7 cellular contexts compared by ENCODE assay signal in genomic region chr12:49740277-49740676, GRCh38. TPM values are rescaled to one million over a fixed set of nuclear protein-coding genes. Genes with fewer than 3 reads are reported as not detected.
DNase-seq lines count a peak whose midpoint lies in the region; ATAC-seq and TF ChIP-seq lines count a peak whose summit lies in the region.
"Not testable (repeated sequence)": the region's sequence is repeated elsewhere in the genome, so short reads cannot be mapped to it uniquely, and the experiment has no call there.

No MANE protein-coding gene starts in this region.

- peaks cover 10 to 22% (median 17%) of the 10 kb centered on the region in 11 experiments; a peak in 20 of 22 replicates for H3K36me3 ChIP-seq in BLaER1 treated with 17β-estradiol and CSF1 and Interleukin-3, amounts not matched to agents 10 nM and 100 nM
- not testable (repeated sequence) for H3K36me3 ChIP-seq in GM23248 (ENCODE audit: low read depth); hepatocyte (replicated peaks; ENCODE audit: insufficient read depth, low read depth)
- H3K36me3 ChIP-seq in neuronal stem cell (replicated peaks in 1 of 2; ENCODE audit: control insufficient read depth in 2 of 2, insufficient read depth in 2 of 2, low read length in 2 of 2) = peaks cover 0 to 29% of the 10 kb centered on the region in 2 donors

- H3K4me1 ChIP-seq in BLaER1 treated with 17β-estradiol and CSF1 and Interleukin-3, amounts not matched to agents 10 nM and 100 nM = peaks cover 26 to 38% (median 33%) of the 10 kb centered on the region in 10 experiments
- H3K4me1 ChIP-seq in GM23248 (ENCODE audit: insufficient read depth) (peaks cover 15% of the 10 kb centered on the region), hepatocyte (ENCODE audit: insufficient read depth) (peaks cover 18% of the 10 kb centered on the region), neuronal stem cell (ENCODE audit: control insufficient read depth in 2 of 2, insufficient read depth in 1 of 2, low read depth in 1 of 2, low read length in 2 of 2) (peaks cover 2 to 16% of the 10 kb centered on the region in 2 donors)

- POLR2A ChIA-PET in RWPE1 (lab: Yijun Ruan, JAX; ENCODE audit: low non-redundant PET) = interaction anchor here (1.1 kb wide), 1 partner anchor 28 kb away, joined by 3 read pairs; no protein-coding TSS in a partner anchor
- POLR2A ChIA-PET in activated B cell treated with CpG ODN at 0.5 μM for 24 hours (lab: Charles Lee) = interaction anchor here (1.4 to 2.2 kb wide), 8 partner anchors 10 to 344 kb away, joined by 10 to 43 read pairs (median 20); partner anchors contain the start of genes BCDIN3D, PRPF40B and SMARCD1

- not testable (repeated sequence) for H2AK5ac ChIP-seq in neuronal stem cell (ENCODE audit: low read depth, low read length)

- not testable (repeated sequence) for H3K27me3 Mint-ChIP-seq in activated B cell treated with CpG ODN at 0.5 μM for 24 hours; stimulated activated memory B cell treated with anti-CD40 and anti-IgM and Interleukin-4, amounts not matched to agents 10 μg/mL and 1 μg/mL and 100 μg/mL, for 72 hours

- H3K9me3 Mint-ChIP-seq in activated B cell treated with CpG ODN at 0.5 μM for 24 hours; stimulated activated memory B cell treated with anti-CD40 and anti-IgM and Interleukin-4, amounts not matched to agents 10 μg/mL and 1 μg/mL and 100 μg/mL, for 72 hours: not testable (repeated sequence)

- H3K4me2 ChIP-seq in BLaER1 treated with 17β-estradiol and CSF1 and Interleukin-3, amounts not matched to agents 10 nM and 100 nM = peak overlapping the region in 9 of 11 experiments; percentile 44 to 71 (median 62); a peak in 13 of 22 replicates
- not testable (repeated sequence) for H3K4me2 ChIP-seq in GM23248 (ENCODE audit: unreplicated experiment); hepatocyte; neuronal stem cell (ENCODE audit: insufficient read depth, low read length, poor library complexity, severe bottlenecking)

- H3K23ac ChIP-seq in neuronal stem cell (ENCODE audit: low read depth, low read length, poor library complexity) = not testable (repeated sequence)

- H3K9me3 ChIP-seq in BLaER1 treated with 17β-estradiol and CSF1 and Interleukin-3, amounts not matched to agents 10 nM and 100 nM (replicated peaks in 1 of 11); GM23248 (ENCODE audit: low read depth); hepatocyte (ENCODE audit: low read depth); neuronal stem cell (replicated peaks in 1 of 2; ENCODE audit: control insufficient read depth in 2 of 2, insufficient read depth in 1 of 2, low read depth in 1 of 2, low read length in 2 of 2): not testable (repeated sequence)

- not testable (repeated sequence) for H3K4ac ChIP-seq in neuronal stem cell (ENCODE audit: low read length)

- DNase-seq in GM23248; RWPE1 (ENCODE audit: low spot score); activated B cell treated with CpG ODN at 0.5 μM for 24 hours; hepatocyte (ENCODE audit: low spot score); neuronal stem cell (ENCODE audit: low spot score): not testable (repeated sequence)

- H3K4me3 ChIP-seq in BLaER1 treated with 17β-estradiol and CSF1 and Interleukin-3, amounts not matched to agents 10 nM and 100 nM; GM23248; hepatocyte; neuronal stem cell (ENCODE audit: low read length in 2 of 2): not testable (repeated sequence)

- H3K4me3 Mint-ChIP-seq in activated B cell treated with CpG ODN at 0.5 μM for 24 hours; stimulated activated memory B cell treated with anti-CD40 and anti-IgM and Interleukin-4, amounts not matched to agents 10 μg/mL and 1 μg/mL and 100 μg/mL, for 72 hours: not testable (repeated sequence)

- not testable (repeated sequence) for H4K8ac ChIP-seq in neuronal stem cell (ENCODE audit: low read depth, low read length)

- H3K79me1 ChIP-seq in neuronal stem cell (ENCODE audit: low read depth, low read length) = not testable (repeated sequence)

- H3K27me3 ChIP-seq in BLaER1 treated with 17β-estradiol and CSF1 and Interleukin-3, amounts not matched to agents 10 nM and 100 nM; GM23248 (replicated peaks; ENCODE audit: insufficient read depth); hepatocyte; neuronal stem cell (ENCODE audit: control insufficient read depth in 3 of 3, insufficient read depth in 3 of 3, low read depth in 1 of 3, low read length in 3 of 3): not testable (repeated sequence)

- ATAC-seq in activated B cell treated with CpG ODN at 0.5 μM for 24 hours (ENCODE audit: low read depth); stimulated activated memory B cell treated with anti-CD40 and anti-IgM and Interleukin-4, amounts not matched to agents 10 μg/mL and 1 μg/mL and 100 μg/mL, for 72 hours: not testable (repeated sequence)

- H3K79me2 ChIP-seq in GM23248 (ENCODE audit: insufficient read depth) = peaks cover 37% of the 10 kb centered on the region
- peaks cover 34% of the 10 kb centered on the region for H3K79me2 ChIP-seq in hepatocyte

- peaks cover 43% of the 10 kb centered on the region for H3K4me1 Mint-ChIP-seq in activated B cell treated with CpG ODN at 0.5 μM for 24 hours
- H3K4me1 Mint-ChIP-seq in stimulated activated memory B cell treated with anti-CD40 and anti-IgM and Interleukin-4, amounts not matched to agents 10 μg/mL and 1 μg/mL and 100 μg/mL, for 72 hours = peaks cover 38% of the 10 kb centered on the region

- not testable (repeated sequence) for H2BK5ac ChIP-seq in neuronal stem cell (ENCODE audit: low read length)

- H3K27ac Mint-ChIP-seq in activated B cell treated with CpG ODN at 0.5 μM for 24 hours = peak overlapping the region; percentile 5
- H3K27ac Mint-ChIP-seq in stimulated activated memory B cell treated with anti-CD40 and anti-IgM and Interleukin-4, amounts not matched to agents 10 μg/mL and 1 μg/mL and 100 μg/mL, for 72 hours = peak overlapping the region; percentile 90

- not testable (repeated sequence) for H3K18ac ChIP-seq in neuronal stem cell (ENCODE audit: low read length)

- not testable (repeated sequence) for H2BK15ac ChIP-seq in neuronal stem cell (ENCODE audit: low read length)

- H3F3A ChIP-seq in GM23248 (ENCODE audit: insufficient read depth) = peaks cover 11% of the 10 kb centered on the region; the same call in 1 of the 2 replicates

- intact Hi-C loops in activated B cell treated with CpG ODN at 0.5 μM for 24 hours (cut with micrococcal nuclease) = not testable (repeated sequence)

- in situ Hi-C loops in GM23248 (cut with MboI) = not testable (repeated sequence)

- H4K91ac ChIP-seq in neuronal stem cell (ENCODE audit: low read depth, low read length, poor library complexity) = not testable (repeated sequence)

- H3K9ac ChIP-seq in BLaER1 treated with 17β-estradiol and CSF1 and Interleukin-3, amounts not matched to agents 10 nM and 100 nM = peak overlapping the region in 1 of 11 experiments; percentile 90; a peak in 1 of 22 replicates
- not testable (repeated sequence) for H3K9ac ChIP-seq in GM23248; neuronal stem cell (ENCODE audit: low read depth, low read length, poor library complexity)

- H2AFZ ChIP-seq in GM23248 (peak overlapping the region; percentile 85; the same call in 1 of the 2 replicates), hepatocyte (peak overlapping the region; percentile 53), neuronal stem cell (ENCODE audit: low read length) (peak overlapping the region; percentile 64)

- not testable (repeated sequence) for H3K14ac ChIP-seq in neuronal stem cell (ENCODE audit: low read length)

- 0 out of 22 replicates have a peak overlapping the region, but pooled peaks of 1 of the 11 experiments have one; percentile 63 for H3K27ac ChIP-seq in BLaER1 treated with 17β-estradiol and CSF1 and Interleukin-3, amounts not matched to agents 10 nM and 100 nM
- H3K27ac ChIP-seq in GM23248; hepatocyte; neuronal stem cell (replicated peaks; ENCODE audit: low read length): not testable (repeated sequence)
- peak overlapping the region; percentile 98 for H3K27ac ChIP-seq in RWPE1

- not testable (repeated sequence) for TF ChIP-seq CTCF in RWPE1 (conservative IDR thresholded peaks at IDR 0.05; ENCODE audit: low read depth); activated B cell treated with CpG ODN at 0.5 μM for 24 hours (IDR thresholded peaks at IDR 0.05); hepatocyte (IDR thresholded peaks at IDR 0.05; ENCODE audit: poor library complexity)

- whole genome bisulfite sequencing in GM23248 (ENCODE audit: low coverage in 1 of 2, low lambda C conversion rate in 2 of 2, missing lambda C conversion rate in 2 of 2), 2 experiments = 93 to 95% methylated on average over 12 of the region's 12 CpGs
- WGBS in hepatocyte (ENCODE audit: low lambda C conversion rate, missing lambda C conversion rate) = 84% methylated on average over 12 of the region's 12 CpGs
- no CpG with 5 or more reads among the region's 12 CpGs for WGBS in neuronal stem cell (ENCODE audit: extremely low coverage in 2 of 2, insufficient read length in 2 of 2, insufficient replicate concordance in 1 of 2), 2 donors

- H3K36me3 Mint-ChIP-seq in activated B cell treated with CpG ODN at 0.5 μM for 24 hours (ENCODE audit: low read depth) = peaks cover 29% of the 10 kb centered on the region
- peaks cover 28% of the 10 kb centered on the region for H3K36me3 Mint-ChIP-seq in stimulated activated memory B cell treated with anti-CD40 and anti-IgM and Interleukin-4, amounts not matched to agents 10 μg/mL and 1 μg/mL and 100 μg/mL, for 72 hours

- not testable (repeated sequence) for H3K9me2 ChIP-seq in GM23248 (ENCODE audit: insufficient read depth); hepatocyte (replicated peaks; ENCODE audit: insufficient read depth)

- H2BK120ac ChIP-seq in neuronal stem cell (ENCODE audit: low read depth, low read length) = not testable (repeated sequence)

- H4K20me1 ChIP-seq in BLaER1 treated with 17β-estradiol and CSF1 and Interleukin-3, amounts not matched to agents 10 nM and 100 nM = peaks cover 35 to 37% (median 35%) of the 10 kb centered on the region in 11 experiments
- peaks cover 25% of the 10 kb centered on the region for H4K20me1 ChIP-seq in GM23248 (ENCODE audit: insufficient read depth)
- H4K20me1 ChIP-seq in hepatocyte (ENCODE audit: insufficient read depth, poor library complexity, severe bottlenecking) = peaks cover 35% of the 10 kb centered on the region

- not testable (repeated sequence) for H2BK12ac ChIP-seq in neuronal stem cell (ENCODE audit: low read length)

- CTCF ChIA-PET in RWPE1 (lab: Yijun Ruan, JAX) = interaction anchor here (0.6 to 1.3 kb wide), 10 partner anchors 16 to 1963 kb away, joined by 3 to 7 read pairs (median 4); no protein-coding TSS in a partner anchor
- CTCF ChIA-PET in activated B cell treated with CpG ODN at 0.5 μM for 24 hours (lab: Charles Lee) = interaction anchor here (0.9 to 2.8 kb wide), 9 partner anchors 13 to 98 kb away, joined by 3 to 48 read pairs (median 8); no protein-coding TSS in a partner anchor

RNA-seq across cellular contexts. Expression of gene TMBIM6, which starts 1.1 kb away (rescaled TPM):
- total RNA-seq in GM23248 (2014; rRNA removed; shearing (Covaris generic)) = 461 and 510 TPM in 2 replicates
- polyA plus RNA-seq in GM23248 (2016; fragmentation: Nextera tagmentation; extraction: Ambion mirVana) = 889 and 891 TPM in 2 replicates
- 355 and 366 TPM in 2 replicates for total RNA-seq in activated B cell treated with CpG ODN at 0.5 μM for 24 hours
- 534 and 591 TPM in 2 replicates for total RNA-seq in hepatocyte
- 743 and 805 TPM in 2 replicates for polyA plus RNA-seq in hepatocyte
- polyA plus RNA-seq in neuronal stem cell (2013, experiment 1 of 2) = 322 TPM
- polyA plus RNA-seq in neuronal stem cell (2013, experiment 2 of 2) = 335 TPM

RNA-seq across cellular contexts. Expression of gene FMNL3, which starts 33.1 kb away (rescaled TPM):
- 24.0 and 32.9 TPM in 2 replicates for total RNA-seq in GM23248 (2014; rRNA removed; shearing (Covaris generic))
- 7.9 and 9.3 TPM in 2 replicates for polyA plus RNA-seq in GM23248 (2016; fragmentation: Nextera tagmentation; extraction: Ambion mirVana)
- 74.7 and 84.3 TPM in 2 replicates for total RNA-seq in activated B cell treated with CpG ODN at 0.5 μM for 24 hours
- 8.3 TPM in 2 replicates for total RNA-seq in hepatocyte
- 3.6 and 5.8 TPM in 2 replicates for polyA plus RNA-seq in hepatocyte
- 8.2 TPM for polyA plus RNA-seq in neuronal stem cell (2013, experiment 1 of 2)
- 8.1 TPM for polyA plus RNA-seq in neuronal stem cell (2013, experiment 2 of 2)
